ENCODE assay signal across 2 cellular contexts in the genomic region with DNA sequence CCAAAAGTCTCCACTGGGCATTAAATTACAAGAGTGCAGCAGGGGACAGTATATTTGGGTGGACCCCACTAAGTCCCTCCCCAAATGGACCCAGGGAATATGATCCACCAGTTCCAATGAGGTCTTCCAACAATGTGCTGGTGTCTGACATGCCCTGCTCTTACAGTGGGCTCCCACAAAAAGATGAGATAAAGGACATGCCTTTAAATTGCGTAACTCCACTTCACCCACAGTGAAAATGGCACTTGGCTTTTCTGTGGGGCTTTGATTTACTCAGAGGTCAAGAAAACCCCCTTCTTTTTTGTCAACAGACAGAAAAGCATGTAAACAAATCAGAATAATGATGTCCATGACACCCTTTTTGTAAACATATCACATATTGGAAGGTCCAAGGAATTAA.
A peak's percentile ranks its signal among the peaks of the same experiment; 100 is the strongest.
TF ChIP-seq lines count a peak whose summit lies in the region.

No MANE protein-coding gene starts in this region.

TF ChIP-seq in HepG2, 621 proteins besides CTCF, POLR2A, EP300 and RAD21:
- TF ChIP-seq CEBPB (IDR thresholded peaks at IDR 0.05; ENCODE audit: borderline replicate concordance, low read depth, low read length) (peak; percentile 53; the same call in 1 of the 2 replicates), ZNF562 (CRISPR knock-in tag; IDR thresholded peaks at IDR 0.05; ENCODE audit: borderline replicate concordance) (no peak)

TF ChIP-seq in IMR-90, 13 proteins besides CTCF, POLR2A, EP300 and RAD21:
- TF ChIP-seq NFE2L2 (IDR thresholded peaks at IDR 0.05; ENCODE audit: low read depth, low read length) (no peak), SMC3 (IDR thresholded peaks at IDR 0.05; ENCODE audit: low read depth, low read length) (no peak), USF2 (IDR thresholded peaks at IDR 0.05; ENCODE audit: low read depth, low read length) (no peak), CEBPB (IDR thresholded peaks at IDR 0.05; ENCODE audit: low read depth, low read length) (peak; percentile 53), MAFK (IDR thresholded peaks at IDR 0.05; ENCODE audit: low read depth, low read length) (no peak), BHLHE40 (IDR thresholded peaks at IDR 0.05; ENCODE audit: low read depth, low read length) (no peak)
- TF ChIP-seq, protein P1, sequence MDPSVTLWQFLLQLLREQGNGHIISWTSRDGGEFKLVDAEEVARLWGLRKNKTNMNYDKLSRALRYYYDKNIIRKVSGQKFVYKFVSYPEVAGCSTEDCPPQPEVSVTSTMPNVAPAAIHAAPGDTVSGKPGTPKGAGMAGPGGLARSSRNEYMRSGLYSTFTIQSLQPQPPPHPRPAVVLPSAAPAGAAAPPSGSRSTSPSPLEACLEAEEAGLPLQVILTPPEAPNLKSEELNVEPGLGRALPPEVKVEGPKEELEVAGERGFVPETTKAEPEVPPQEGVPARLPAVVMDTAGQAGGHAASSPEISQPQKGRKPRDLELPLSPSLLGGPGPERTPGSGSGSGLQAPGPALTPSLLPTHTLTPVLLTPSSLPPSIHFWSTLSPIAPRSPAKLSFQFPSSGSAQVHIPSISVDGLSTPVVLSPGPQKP (IDR thresholded peaks at IDR 0.05; ENCODE audit: borderline replicate concordance, low read depth, low read length): no peak
